ENCODE assay signal across 1 cellular context in genomic region chr3:117035785-117036184, GRCh38.
TF ChIP-seq lines count a peak whose summit lies in the region.

No MANE protein-coding gene starts in this region.

TF ChIP-seq in HepG2, 621 proteins besides CTCF, POLR2A, EP300 and RAD21 (continued from another document):
- TF ChIP-seq ZNF747 (CRISPR knock-in tag; IDR thresholded peaks at IDR 0.05; ENCODE audit: borderline replicate concordance) (no peak), DNMT1 (CRISPR knock-in tag; IDR thresholded peaks at IDR 0.05) (no peak), ZMAT3 (CRISPR knock-in tag; conservative IDR thresholded peaks at IDR 0.05) (no peak), ZNF549 (CRISPR knock-in tag; IDR thresholded peaks at IDR 0.05) (no peak), FOXM1 (CRISPR knock-in tag; IDR thresholded peaks at IDR 0.05) (no peak), BHLHE40 (IDR thresholded peaks at IDR 0.05; ENCODE audit: low read length) (no peak), LCORL (IDR thresholded peaks at IDR 0.05) (no peak), LCORL (CRISPR knock-in tag; IDR thresholded peaks at IDR 0.05) (no peak), NR2C2 (CRISPR knock-in tag; IDR thresholded peaks at IDR 0.05; ENCODE audit: borderline replicate concordance) (no peak), AHDC1 (CRISPR knock-in tag; IDR thresholded peaks at IDR 0.05; ENCODE audit: borderline replicate concordance) (no peak), ATF4 (CRISPR knock-in tag; IDR thresholded peaks at IDR 0.05) (no peak), TBX2 (CRISPR knock-in tag; IDR thresholded peaks at IDR 0.05; ENCODE audit: borderline replicate concordance) (no peak), ZNF547 (CRISPR knock-in tag; IDR thresholded peaks at IDR 0.05) (no peak)
TF ChIP-seq in HepG2: peak in this region for 0.
